ENCODE assay signal across 2 cellular contexts in the genomic region with DNA sequence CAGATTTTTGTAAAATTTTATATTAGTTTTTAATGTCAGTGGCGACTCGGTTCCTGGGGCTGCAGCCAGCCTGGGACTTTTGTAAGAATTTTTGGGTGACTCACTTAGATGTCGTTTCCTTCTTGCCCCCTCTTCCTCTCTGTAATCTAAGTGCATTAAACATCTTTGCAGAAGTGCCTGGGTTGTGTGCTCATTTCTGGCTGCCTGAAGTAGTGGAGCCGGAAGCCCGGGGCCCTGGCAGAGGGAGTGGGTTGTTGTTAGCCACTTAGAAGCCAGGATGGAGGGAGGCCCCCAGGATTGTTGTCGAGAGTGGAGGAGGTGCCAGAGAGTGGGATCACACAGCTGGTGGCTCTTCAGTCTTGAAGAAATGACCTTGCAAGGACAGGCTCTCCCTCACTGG.
A peak's percentile ranks its signal among the peaks of the same experiment; 100 is the strongest.
TF ChIP-seq lines count a peak whose summit lies in the region.

No MANE protein-coding gene starts in this region.

TF ChIP-seq in endothelial cell of umbilical vein, 7 proteins besides CTCF, POLR2A, EP300 and RAD21 (continued from another document):
- TF ChIP-seq MYC (IDR thresholded peaks at IDR 0.05; ENCODE audit: low read depth, low read length) (no peak), POLR2AphosphoS5 (IDR thresholded peaks at IDR 0.05; ENCODE audit: insufficient read depth, low read depth, low read length) (peak; percentile 82), JUN (IDR thresholded peaks at IDR 0.05; ENCODE audit: borderline replicate concordance, insufficient read depth, insufficient read length, low read depth) (peak; percentile 91), FOS (IDR thresholded peaks at IDR 0.05; ENCODE audit: borderline replicate concordance, insufficient read depth, low read length) (peak; percentile 91), EZH2 (IDR thresholded peaks at IDR 0.05; ENCODE audit: borderline replicate concordance, low read depth, low read length, severe bottlenecking) (no peak), GATA2 (IDR thresholded peaks at IDR 0.05; ENCODE audit: insufficient read depth, insufficient read length, low read depth, low read length) (peak; percentile 79)

TF ChIP-seq in GM12891, 5 proteins besides CTCF, POLR2A, EP300 and RAD21 (continued from another document):
- TF ChIP-seq POU2F2 (IDR thresholded peaks at IDR 0.05; ENCODE audit: low read depth, low read length) (no peak), PAX5 (IDR thresholded peaks at IDR 0.05; ENCODE audit: insufficient read depth, low read length, severe bottlenecking) (no peak)
